8 cellular contexts compared by ENCODE assay signal in the genomic region with DNA sequence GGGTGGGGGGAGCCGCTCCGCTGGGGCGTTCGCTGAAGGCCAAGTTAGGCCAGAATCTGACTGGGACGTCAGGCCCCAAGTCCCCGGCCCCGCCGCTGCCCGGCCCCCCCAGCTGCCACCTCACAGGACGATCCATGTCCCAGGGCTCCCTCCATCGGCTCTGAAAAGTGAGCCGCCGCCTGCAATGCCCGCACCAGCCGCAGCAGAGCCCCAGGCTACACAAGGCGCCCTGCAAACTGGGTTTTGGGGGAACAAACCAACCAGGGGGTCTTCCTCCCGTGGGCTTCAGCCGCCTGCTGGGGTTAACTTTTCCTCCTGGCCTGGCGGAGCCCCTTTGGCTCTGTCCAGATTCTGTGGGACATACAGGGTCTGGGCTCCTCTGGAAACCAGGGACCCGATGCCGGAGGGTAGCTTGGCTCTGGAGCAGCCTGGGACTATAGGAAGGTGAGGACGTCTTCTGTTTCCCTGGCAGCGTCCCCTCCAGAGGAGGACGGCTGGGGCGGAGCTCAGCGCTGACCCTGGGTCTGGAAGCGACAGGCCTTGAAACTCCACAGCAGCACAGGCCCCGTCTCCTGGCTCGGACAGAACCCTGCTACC. TPM values are rescaled to one million over a fixed set of nuclear protein-coding genes. Genes with fewer than 3 reads are reported as not detected.
DNase-seq lines count a peak whose midpoint lies in the region; ATAC-seq and TF ChIP-seq lines count a peak whose summit lies in the region.

No MANE protein-coding gene starts in this region.

- TF ChIP-seq POLR2A in adrenal gland (IDR thresholded peaks at IDR 0.05): peak; percentile 31 to 76

- peak overlapping the region in 1 of 4 donors; percentile 95 for H3K4me3 ChIP-seq in adrenal gland
- peak overlapping the region; percentile 60 to 71 for H3K4me3 ChIP-seq in right atrium auricular region

- peak; percentile 28 to 78 (median 49) for TF ChIP-seq CTCF in adrenal gland (IDR thresholded peaks at IDR 0.05)
- TF ChIP-seq CTCF in right atrium auricular region (IDR thresholded peaks at IDR 0.05): peak; percentile 21 to 63

- intact Hi-C loops in adrenal gland (cut with DNase I): loop anchor here in 1 of 2 donors (10.0 kb wide), 1 partner anchor 127 kb away; a partner anchor contains a TSS

- H3K4me1 ChIP-seq in adrenal gland (replicated peaks in 1 of 2) (peaks cover 22 to 24% of the 10 kb centered on the region in 2 donors), right atrium auricular region (peaks cover 0 to 23% of the 10 kb centered on the region in 2 donors)

- H3K36me3 ChIP-seq in adrenal gland (replicated peaks in 1 of 2) (no peaks in the 10 kb centered on the region), right atrium auricular region (no peaks in the 10 kb centered on the region)

- ATAC-seq in HG02763 (IDR thresholded peaks at IDR 0.05; ENCODE audit: unreplicated experiment) (no peak), HG03565 (IDR thresholded peaks at IDR 0.05; ENCODE audit: unreplicated experiment) (no peak)

- peak; percentile 78 for DNase-seq in ELR (ENCODE audit: low read depth)
- DNase-seq in NCI-H1694 treated with DMSO at 0.1 percent for 48 hours (lab: John Stamatoyannopoulos, UW): peak; percentile 8
- peak; percentile 80 to 92 (median 89) for DNase-seq in adrenal gland
- DNase-seq in right atrium auricular region (ENCODE audit: low spot score): peak; percentile 77
- peak; percentile 64 for DNase-seq in putamen (ENCODE audit: low spot score)
- no peak for DNase-seq in foreskin melanocyte

- WGBS in adrenal gland, 4 donors: 9 to 35% (median 16%) methylated on average over 7 to 25 of the region's 29 CpGs

- peak overlapping the region; percentile 82 to 91 (median 87) for H3K27ac ChIP-seq in adrenal gland
- H3K27ac ChIP-seq in right atrium auricular region: peak overlapping the region; percentile 81 to 88

- H3K9me3 ChIP-seq in adrenal gland (replicated peaks in 1 of 3) (no peaks in the 10 kb centered on the region), right atrium auricular region (no peaks in the 10 kb centered on the region)

- no peaks in the 10 kb centered on the region for H3K27me3 ChIP-seq in adrenal gland
- H3K27me3 ChIP-seq in right atrium auricular region: no peaks in the 10 kb centered on the region

RNA-seq across cellular contexts. Expression of a gene that starts 0.8 kb away (rescaled TPM):
- total RNA-seq in adrenal gland (100 to 1,000 TPM; 127 to 214 (median 157) TPM), right atrium auricular region (10 to 100 TPM; 45.4 to 45.8 TPM)
- 100 to 1,000 TPM in 2 of 3 donors, 10 to 100 TPM in 1; 67.8 to 492 (median 347) TPM for polyA plus RNA-seq in adrenal gland

RNA-seq across cellular contexts. Expression of a gene that starts 3.9 kb away (rescaled TPM):
- total RNA-seq in adrenal gland (10 to 100 TPM; 29.6 to 65.5 (median 41.7) TPM), right atrium auricular region (10 to 100 TPM; 10.6 to 18.7 TPM)
- 100 to 1,000 TPM in 2 of 3 donors, 1 to 10 TPM in 1; 5.9 to 143 (median 105) TPM for polyA plus RNA-seq in adrenal gland

RNA-seq across cellular contexts. Expression of a gene that starts 16.1 kb away (rescaled TPM):
- 10 to 100 TPM; 31.7 to 66.7 (median 47.5) TPM for total RNA-seq in adrenal gland
- polyA plus RNA-seq in adrenal gland: 10 to 100 TPM; 18.2 to 55.5 (median 39.0) TPM
- 10 to 100 TPM; 34.0 to 41.1 TPM for total RNA-seq in right atrium auricular region

RNA-seq across cellular contexts. Expression of a gene that starts 27.5 kb away (rescaled TPM):
- total RNA-seq in adrenal gland (100 to 1,000 TPM in 3 of 8 donors, 10 to 100 TPM in 5; 65.2 to 132 (median 81.4) TPM), right atrium auricular region (10 to 100 TPM; 89.0 to 90.3 TPM)
- polyA plus RNA-seq in adrenal gland: 100 to 1,000 TPM in 2 of 3 donors, 10 to 100 TPM in 1; 42.9 to 155 (median 123) TPM

RNA-seq across cellular contexts. Expression of a gene that starts 27.6 kb away (rescaled TPM):
- total RNA-seq in adrenal gland: 10 to 100 TPM; 28.1 to 53.0 (median 40.8) TPM
- 10 to 100 TPM; 12.7 to 63.4 (median 44.2) TPM for polyA plus RNA-seq in adrenal gland
- 10 to 100 TPM; 19.9 to 43.8 TPM for total RNA-seq in right atrium auricular region
